In the genomic region with DNA sequence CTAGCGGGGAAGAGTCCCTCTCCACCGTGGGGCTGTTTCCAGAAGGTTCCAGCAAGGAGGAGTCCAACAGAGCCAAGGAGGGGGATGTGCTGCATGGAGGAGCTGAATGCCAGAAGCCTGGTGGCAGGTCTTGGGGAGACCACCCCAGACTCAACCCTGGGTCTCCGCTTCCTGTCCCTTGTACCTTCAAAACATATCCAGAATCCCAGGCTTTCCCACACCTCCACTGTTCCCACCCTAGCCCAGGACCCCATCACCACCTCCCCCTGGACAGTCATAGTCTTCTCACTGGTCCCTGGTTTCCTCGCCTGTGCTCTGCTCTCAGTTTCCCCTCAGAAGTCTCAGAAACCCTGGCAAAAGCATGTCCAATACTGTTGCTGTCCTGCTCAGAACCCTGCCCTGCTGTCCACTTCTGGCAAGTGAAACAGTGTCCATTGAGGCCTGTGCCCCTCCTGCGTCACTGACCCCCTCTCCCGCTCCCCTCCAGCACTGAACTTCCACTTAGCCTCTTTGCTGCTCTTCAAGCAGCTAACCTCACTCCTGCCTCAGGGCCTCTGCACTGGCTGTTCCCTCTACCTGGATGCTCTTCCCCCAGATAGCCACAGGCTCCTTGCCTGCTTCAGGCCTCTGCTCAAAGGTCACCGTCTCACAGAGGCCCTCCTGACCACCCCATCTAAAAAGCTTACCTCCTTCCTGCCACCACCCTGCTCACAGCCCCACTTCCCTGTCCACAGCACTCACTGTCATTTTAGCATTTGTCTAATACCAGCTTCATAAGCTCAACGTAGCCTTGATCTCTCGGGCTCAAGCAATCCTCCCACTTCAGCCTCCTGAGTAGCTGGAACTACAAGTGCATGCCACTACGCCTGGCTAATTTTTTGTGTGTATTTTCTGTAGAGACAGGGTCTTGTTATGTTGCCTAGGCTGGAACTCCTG, we compare ENCODE assay signal across 20 cellular contexts.
DNase-seq lines count a peak whose midpoint lies in the region; ATAC-seq and TF ChIP-seq lines count a peak whose summit lies in the region.
"Had no signal": no experiment of that assay in that cellular context is flagged by ENCODE, and none has a peak within 500 bp of the region (broad histone marks: within the 10 kb centered on the region; RNA-seq: fewer than 3 reads in every experiment).

No MANE protein-coding gene starts in this region.

- no peak overlapping the region for H2BK120ac ChIP-seq in trophoblast cell (ENCODE audit: insufficient read depth, low read length, poor library complexity)

- H3K4me1 ChIP-seq in GM23338 (ENCODE audit: insufficient read depth): peaks cover 9% of the 10 kb centered on the region
- H3K4me1 ChIP-seq in iPS-15b (ENCODE audit: control insufficient read depth, insufficient read depth, low read length): peaks cover 5% of the 10 kb centered on the region
- peaks cover 4 to 6% of the 10 kb centered on the region in 2 experiments for H3K4me1 ChIP-seq in trophoblast cell (ENCODE audit: control insufficient read depth in 1 of 2, insufficient read depth in 2 of 2, low read length in 2 of 2)
- H3K4me1 ChIP-seq: BE2C, SJSA1 had no signal

- no peak overlapping the region for H3K14ac ChIP-seq in trophoblast cell (ENCODE audit: low read length)

- peak overlapping the region; percentile 80 for H3K4me2 ChIP-seq in GM23338
- H3K4me2 ChIP-seq in trophoblast cell (ENCODE audit: low read length): peak overlapping the region; percentile 48

- H2AFZ ChIP-seq in GM23338 (peak overlapping the region; percentile 96), trophoblast cell (ENCODE audit: insufficient read depth, low read length, poor library complexity) (no peak overlapping the region)

- H3K9me3 ChIP-seq in T-helper 17 cell (ENCODE audit: control insufficient read depth, low read length, poor library complexity, severe bottlenecking) (no peaks in the 10 kb centered on the region), iPS-15b (ENCODE audit: control insufficient read depth, insufficient read depth, low read length) (no peaks in the 10 kb centered on the region), trophoblast cell (ENCODE audit: insufficient read depth, low read depth, low read length) (no peaks in the 10 kb centered on the region)
- H3K9me3 ChIP-seq: BE2C, SJSA1 had no signal

- H3K4me3 ChIP-seq in GM23338 (peak overlapping the region; percentile 75), iPS-15b (ENCODE audit: low read depth, low read length) (peak overlapping the region; percentile 55), trophoblast cell (ENCODE audit: low read depth, low read length) (no peak overlapping the region)
- H3K4me3 ChIP-seq: K562, ovary, SJSA1 had no signal

- H3K4ac ChIP-seq in trophoblast cell (ENCODE audit: low read depth, low read length): no peak overlapping the region

- H3K27ac Mint-ChIP-seq in GM23338: no peak overlapping the region
- no peak overlapping the region for H3K27ac Mint-ChIP-seq in T-helper 17 cell
- H3K27ac Mint-ChIP-seq: activated naive CD8-positive, alpha-beta T cell treated with anti-CD3 and anti-CD28 coated beads for 36 hours had no signal

- no peaks in the 10 kb centered on the region for H4K20me1 ChIP-seq in GM23338 (replicated peaks; ENCODE audit: insufficient read depth)

- WGBS in trophoblast cell (ENCODE audit: extremely low coverage, insufficient coverage, insufficient read length): no CpG with 5 or more reads among the region's 10 CpGs

- no peak overlapping the region for H4K12ac ChIP-seq in trophoblast cell (ENCODE audit: low read depth, low read length)

- peaks cover 8% of the 10 kb centered on the region; the same call in 2 of the 3 replicates for H3K9me3 Mint-ChIP-seq in GM23338
- H3K9me3 Mint-ChIP-seq: activated naive CD8-positive, alpha-beta T cell treated with anti-CD3 and anti-CD28 coated beads for 36 hours had no signal

- H3K27me3 ChIP-seq in GM23338 (ENCODE audit: insufficient read depth) (peaks cover 28% of the 10 kb centered on the region), iPS-15b (ENCODE audit: control insufficient read depth, insufficient read depth, low read length) (peaks cover 11% of the 10 kb centered on the region), trophoblast cell (ENCODE audit: insufficient read depth, low read length) (peaks cover 5% of the 10 kb centered on the region)
- H3K27me3 ChIP-seq: BE2C, ovary, SJSA1 had no signal

- H3K79me2 ChIP-seq in GM23338 (replicated peaks; ENCODE audit: insufficient read depth) (no peaks in the 10 kb centered on the region), trophoblast cell (ENCODE audit: control insufficient read depth, insufficient read depth, low read length, poor library complexity) (no peaks in the 10 kb centered on the region)

- no peaks in the 10 kb centered on the region for H3F3A ChIP-seq in GM23338 (replicated peaks; ENCODE audit: low read depth)

- no peak overlapping the region for H2BK5ac ChIP-seq in trophoblast cell (ENCODE audit: low read depth, low read length, poor library complexity)

- H3K23ac ChIP-seq in trophoblast cell (ENCODE audit: low read length): no peak overlapping the region

- H2BK12ac ChIP-seq in trophoblast cell (ENCODE audit: low read length): no peak overlapping the region

- H3K9ac ChIP-seq in iPS-15b (ENCODE audit: low read depth, low read length) (no peak overlapping the region), trophoblast cell (ENCODE audit: low read length) (no peak overlapping the region)

- no peak overlapping the region for H4K8ac ChIP-seq in trophoblast cell (ENCODE audit: low read depth, low read length)

- no peak overlapping the region for H2AK5ac ChIP-seq in trophoblast cell (ENCODE audit: low read length)

- H3K4me1 Mint-ChIP-seq in GM23338 (peaks cover 12% of the 10 kb centered on the region), T-helper 17 cell (peaks cover 9% of the 10 kb centered on the region)

- H3K4me3 Mint-ChIP-seq in GM23338: peak overlapping the region; percentile 70
- peak overlapping the region; percentile 39 for H3K4me3 Mint-ChIP-seq in T-helper 17 cell
- H3K4me3 Mint-ChIP-seq: activated naive CD8-positive, alpha-beta T cell treated with anti-CD3 and anti-CD28 coated beads for 36 hours had no signal

- no peak overlapping the region for H3K18ac ChIP-seq in trophoblast cell (ENCODE audit: low read length)

- DNase-seq in GM23338 (ENCODE audit: low spot score): peak; percentile 28
- DNase-seq in T-helper 17 cell: no peak
- no peak for DNase-seq in trophoblast cell
- no peak for DNase-seq in hypothalamus (lab: John Stamatoyannopoulos, UW)
- DNase-seq in NK-92 treated with Interleukin-12 subunit alpha and Interleukin-12 subunit beta, amount 100 ng/mL, for 24 hours (lab: John Stamatoyannopoulos, UW): no peak
- no peak for DNase-seq in stimulated activated CD4-positive, alpha-beta T cell treated with anti-CD3 and anti-CD28 coated beads, Interleukin-15, amount 100 ng/mL, for 24 hours
- DNase-seq: activated naive CD8-positive, alpha-beta T cell treated with anti-CD3 and anti-CD28 coated beads for 36 hours; BE2C; brain microvascular endothelial cell; Calu3; MV-4-11; NCI-H526; ovary; stimulated activated CD4-positive, alpha-beta T cell treated with anti-CD3 and anti-CD28 coated beads, Interleukin-4, amount 100 ng/mL, for 24 hours; T1000 had no signal

- H3K79me1 ChIP-seq in trophoblast cell (ENCODE audit: low read length): no peaks in the 10 kb centered on the region

- no peak overlapping the region for H4K91ac ChIP-seq in trophoblast cell (ENCODE audit: low read depth, low read length)

- H3K27ac ChIP-seq in GM23338 (ENCODE audit: low read depth) (no peak overlapping the region), trophoblast cell (ENCODE audit: low read depth, low read length) (no peak overlapping the region)
- H3K27ac ChIP-seq: brain microvascular endothelial cell, dorsolateral prefrontal cortex, ovary, SJSA1 had no signal

- ATAC-seq in GM23338 (peak; percentile 21), T-helper 17 cell (no peak)
- ATAC-seq: K562, left colon had no signal

- H3K36me3 ChIP-seq in GM23338 (ENCODE audit: insufficient read depth): no peaks in the 10 kb centered on the region
- H3K36me3 ChIP-seq in iPS-15b (ENCODE audit: control insufficient read depth, insufficient read depth, low read length): no peaks in the 10 kb centered on the region
- no peaks in the 10 kb centered on the region for H3K36me3 ChIP-seq in trophoblast cell (ENCODE audit: control insufficient read depth in 1 of 2, insufficient read depth in 2 of 2, low read length in 2 of 2)
- H3K36me3 ChIP-seq: BE2C, brain microvascular endothelial cell, ovary, SJSA1 had no signal

- H3K27me3 Mint-ChIP-seq in GM23338 (ENCODE audit: insufficient read depth, low read depth, poor library complexity): peaks cover 16% of the 10 kb centered on the region
- H3K27me3 Mint-ChIP-seq in T-helper 17 cell: peaks cover 48% of the 10 kb centered on the region

- H3K9me2 ChIP-seq in GM23338 (ENCODE audit: insufficient read depth): no peaks in the 10 kb centered on the region

- no peak for TF ChIP-seq CTCF in GM23338 (conservative IDR thresholded peaks at IDR 0.05; ENCODE audit: low read depth in 2 of 2)

- H3K36me3 Mint-ChIP-seq in GM23338 (ENCODE audit: low read depth): no peaks in the 10 kb centered on the region
- H3K36me3 Mint-ChIP-seq in T-helper 17 cell (ENCODE audit: low read depth): peaks cover 3% of the 10 kb centered on the region
- H3K36me3 Mint-ChIP-seq: activated naive CD8-positive, alpha-beta T cell treated with anti-CD3 and anti-CD28 coated beads for 36 hours had no signal

TF ChIP-seq in GM23338, 12 proteins besides CTCF, POLR2A, EP300 and RAD21 (continues in another document):
- TF ChIP-seq, protein P1, sequence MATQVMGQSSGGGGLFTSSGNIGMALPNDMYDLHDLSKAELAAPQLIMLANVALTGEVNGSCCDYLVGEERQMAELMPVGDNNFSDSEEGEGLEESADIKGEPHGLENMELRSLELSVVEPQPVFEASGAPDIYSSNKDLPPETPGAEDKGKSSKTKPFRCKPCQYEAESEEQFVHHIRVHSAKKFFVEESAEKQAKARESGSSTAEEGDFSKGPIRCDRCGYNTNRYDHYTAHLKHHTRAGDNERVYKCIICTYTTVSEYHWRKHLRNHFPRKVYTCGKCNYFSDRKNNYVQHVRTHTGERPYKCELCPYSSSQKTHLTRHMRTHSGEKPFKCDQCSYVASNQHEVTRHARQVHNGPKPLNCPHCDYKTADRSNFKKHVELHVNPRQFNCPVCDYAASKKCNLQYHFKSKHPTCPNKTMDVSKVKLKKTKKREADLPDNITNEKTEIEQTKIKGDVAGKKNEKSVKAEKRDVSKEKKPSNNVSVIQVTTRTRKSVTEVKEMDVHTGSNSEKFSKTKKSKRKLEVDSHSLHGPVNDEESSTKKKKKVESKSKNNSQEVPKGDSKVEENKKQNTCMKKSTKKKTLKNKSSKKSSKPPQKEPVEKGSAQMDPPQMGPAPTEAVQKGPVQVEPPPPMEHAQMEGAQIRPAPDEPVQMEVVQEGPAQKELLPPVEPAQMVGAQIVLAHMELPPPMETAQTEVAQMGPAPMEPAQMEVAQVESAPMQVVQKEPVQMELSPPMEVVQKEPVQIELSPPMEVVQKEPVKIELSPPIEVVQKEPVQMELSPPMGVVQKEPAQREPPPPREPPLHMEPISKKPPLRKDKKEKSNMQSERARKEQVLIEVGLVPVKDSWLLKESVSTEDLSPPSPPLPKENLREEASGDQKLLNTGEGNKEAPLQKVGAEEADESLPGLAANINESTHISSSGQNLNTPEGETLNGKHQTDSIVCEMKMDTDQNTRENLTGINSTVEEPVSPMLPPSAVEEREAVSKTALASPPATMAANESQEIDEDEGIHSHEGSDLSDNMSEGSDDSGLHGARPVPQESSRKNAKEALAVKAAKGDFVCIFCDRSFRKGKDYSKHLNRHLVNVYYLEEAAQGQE (IDR thresholded peaks at IDR 0.05; ENCODE audit: unreplicated experiment): no peak
